Comparison of ENCODE assay signal across 9 cellular contexts in the genomic region with DNA sequence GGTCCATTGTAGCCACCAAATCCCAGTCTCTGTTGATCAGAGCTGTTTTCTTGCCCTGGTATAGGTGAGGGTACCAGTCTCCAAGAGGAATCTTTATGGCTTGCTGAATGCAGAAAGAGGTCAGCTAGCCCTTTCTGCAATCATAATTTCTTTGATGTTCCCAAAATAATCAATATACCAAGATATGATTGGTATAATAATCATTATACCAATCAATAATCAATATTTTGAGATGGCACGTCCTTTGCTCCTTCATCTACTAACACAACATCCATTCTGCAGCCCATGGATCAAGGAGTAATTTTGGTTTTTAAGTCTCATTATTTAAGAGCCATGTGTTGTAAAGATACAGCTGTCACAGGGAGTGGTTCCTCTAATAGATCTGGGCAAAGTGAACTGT. TPM values are rescaled to one million over a fixed set of nuclear protein-coding genes. Genes with fewer than 3 reads are reported as not detected.
"Had no signal": no experiment of that assay in that cellular context is flagged by ENCODE, and none has a peak within 500 bp of the region (broad histone marks: within the 10 kb centered on the region; RNA-seq: fewer than 3 reads in every experiment).

No MANE protein-coding gene starts in this region.

- ATAC-seq: GM12878 had no signal

- H3K4me3 ChIP-seq: GM12878 had no signal

- FAIRE-seq: G401.6, GM12878, GM12891, GM12892, GM18507, GM19239 had no signal

- DNase-seq: GDM1, GF-D8 had no signal

RNA-seq across cellular contexts. Expression of a gene that starts 31.5 kb away (rescaled TPM):
- total RNA-seq: G401, GM12878 had no signal
